ENCODE assay signal across 1 cellular context in genomic region chr10:128419466-128420019, GRCh38.
TF ChIP-seq lines count a peak whose summit lies in the region.

No MANE protein-coding gene starts in this region.

TF ChIP-seq in HCT116, 20 proteins besides CTCF, POLR2A, EP300 and RAD21 (continued from another document):
- TF ChIP-seq CBX3 (IDR thresholded peaks at IDR 0.05; ENCODE audit: low read depth) (no peak), ZFX (IDR thresholded peaks at IDR 0.05) (no peak), SIN3A (IDR thresholded peaks at IDR 0.05; ENCODE audit: low read depth) (no peak)
